Comparison of ENCODE assay signal across 2 cellular contexts in the genomic region with DNA sequence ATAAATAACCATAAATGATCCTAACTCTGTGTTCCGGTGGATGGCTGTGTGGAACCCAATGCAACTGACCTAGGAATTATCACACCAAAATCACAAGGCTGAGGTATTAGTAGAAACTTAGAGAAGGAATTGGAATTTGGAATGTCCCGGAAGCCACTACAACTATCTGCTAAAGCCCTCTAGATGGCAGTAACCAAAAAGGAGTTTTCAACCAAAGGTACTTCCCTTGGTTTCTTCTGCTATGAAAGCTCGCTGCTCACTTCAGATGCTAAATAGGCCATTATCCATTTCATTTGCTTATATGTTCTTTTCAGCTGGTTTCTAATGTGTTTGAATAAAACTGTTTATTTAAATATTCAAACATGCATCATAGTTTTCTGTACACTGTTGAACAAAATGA.
TF ChIP-seq lines count a peak whose summit lies in the region.

No MANE protein-coding gene starts in this region.

TF ChIP-seq in GM23338, 12 proteins besides CTCF, POLR2A, EP300 and RAD21:
- no peak for TF ChIP-seq POLR2AphosphoS5 (IDR thresholded peaks at IDR 0.05; ENCODE audit: low read depth)
- no peak for TF ChIP-seq EZH2 (IDR thresholded peaks at IDR 0.05; ENCODE audit: low read depth, unreplicated experiment)
- no peak for TF ChIP-seq CREB1 (CRISPR knock-in tag; IDR thresholded peaks at IDR 0.05; ENCODE audit: low read depth)
- no peak for TF ChIP-seq STAT1 (IDR thresholded peaks at IDR 0.05; ENCODE audit: unreplicated experiment)
- TF ChIP-seq REST (IDR thresholded peaks at IDR 0.05; ENCODE audit: unreplicated experiment): no peak
- TF ChIP-seq, protein P1, sequence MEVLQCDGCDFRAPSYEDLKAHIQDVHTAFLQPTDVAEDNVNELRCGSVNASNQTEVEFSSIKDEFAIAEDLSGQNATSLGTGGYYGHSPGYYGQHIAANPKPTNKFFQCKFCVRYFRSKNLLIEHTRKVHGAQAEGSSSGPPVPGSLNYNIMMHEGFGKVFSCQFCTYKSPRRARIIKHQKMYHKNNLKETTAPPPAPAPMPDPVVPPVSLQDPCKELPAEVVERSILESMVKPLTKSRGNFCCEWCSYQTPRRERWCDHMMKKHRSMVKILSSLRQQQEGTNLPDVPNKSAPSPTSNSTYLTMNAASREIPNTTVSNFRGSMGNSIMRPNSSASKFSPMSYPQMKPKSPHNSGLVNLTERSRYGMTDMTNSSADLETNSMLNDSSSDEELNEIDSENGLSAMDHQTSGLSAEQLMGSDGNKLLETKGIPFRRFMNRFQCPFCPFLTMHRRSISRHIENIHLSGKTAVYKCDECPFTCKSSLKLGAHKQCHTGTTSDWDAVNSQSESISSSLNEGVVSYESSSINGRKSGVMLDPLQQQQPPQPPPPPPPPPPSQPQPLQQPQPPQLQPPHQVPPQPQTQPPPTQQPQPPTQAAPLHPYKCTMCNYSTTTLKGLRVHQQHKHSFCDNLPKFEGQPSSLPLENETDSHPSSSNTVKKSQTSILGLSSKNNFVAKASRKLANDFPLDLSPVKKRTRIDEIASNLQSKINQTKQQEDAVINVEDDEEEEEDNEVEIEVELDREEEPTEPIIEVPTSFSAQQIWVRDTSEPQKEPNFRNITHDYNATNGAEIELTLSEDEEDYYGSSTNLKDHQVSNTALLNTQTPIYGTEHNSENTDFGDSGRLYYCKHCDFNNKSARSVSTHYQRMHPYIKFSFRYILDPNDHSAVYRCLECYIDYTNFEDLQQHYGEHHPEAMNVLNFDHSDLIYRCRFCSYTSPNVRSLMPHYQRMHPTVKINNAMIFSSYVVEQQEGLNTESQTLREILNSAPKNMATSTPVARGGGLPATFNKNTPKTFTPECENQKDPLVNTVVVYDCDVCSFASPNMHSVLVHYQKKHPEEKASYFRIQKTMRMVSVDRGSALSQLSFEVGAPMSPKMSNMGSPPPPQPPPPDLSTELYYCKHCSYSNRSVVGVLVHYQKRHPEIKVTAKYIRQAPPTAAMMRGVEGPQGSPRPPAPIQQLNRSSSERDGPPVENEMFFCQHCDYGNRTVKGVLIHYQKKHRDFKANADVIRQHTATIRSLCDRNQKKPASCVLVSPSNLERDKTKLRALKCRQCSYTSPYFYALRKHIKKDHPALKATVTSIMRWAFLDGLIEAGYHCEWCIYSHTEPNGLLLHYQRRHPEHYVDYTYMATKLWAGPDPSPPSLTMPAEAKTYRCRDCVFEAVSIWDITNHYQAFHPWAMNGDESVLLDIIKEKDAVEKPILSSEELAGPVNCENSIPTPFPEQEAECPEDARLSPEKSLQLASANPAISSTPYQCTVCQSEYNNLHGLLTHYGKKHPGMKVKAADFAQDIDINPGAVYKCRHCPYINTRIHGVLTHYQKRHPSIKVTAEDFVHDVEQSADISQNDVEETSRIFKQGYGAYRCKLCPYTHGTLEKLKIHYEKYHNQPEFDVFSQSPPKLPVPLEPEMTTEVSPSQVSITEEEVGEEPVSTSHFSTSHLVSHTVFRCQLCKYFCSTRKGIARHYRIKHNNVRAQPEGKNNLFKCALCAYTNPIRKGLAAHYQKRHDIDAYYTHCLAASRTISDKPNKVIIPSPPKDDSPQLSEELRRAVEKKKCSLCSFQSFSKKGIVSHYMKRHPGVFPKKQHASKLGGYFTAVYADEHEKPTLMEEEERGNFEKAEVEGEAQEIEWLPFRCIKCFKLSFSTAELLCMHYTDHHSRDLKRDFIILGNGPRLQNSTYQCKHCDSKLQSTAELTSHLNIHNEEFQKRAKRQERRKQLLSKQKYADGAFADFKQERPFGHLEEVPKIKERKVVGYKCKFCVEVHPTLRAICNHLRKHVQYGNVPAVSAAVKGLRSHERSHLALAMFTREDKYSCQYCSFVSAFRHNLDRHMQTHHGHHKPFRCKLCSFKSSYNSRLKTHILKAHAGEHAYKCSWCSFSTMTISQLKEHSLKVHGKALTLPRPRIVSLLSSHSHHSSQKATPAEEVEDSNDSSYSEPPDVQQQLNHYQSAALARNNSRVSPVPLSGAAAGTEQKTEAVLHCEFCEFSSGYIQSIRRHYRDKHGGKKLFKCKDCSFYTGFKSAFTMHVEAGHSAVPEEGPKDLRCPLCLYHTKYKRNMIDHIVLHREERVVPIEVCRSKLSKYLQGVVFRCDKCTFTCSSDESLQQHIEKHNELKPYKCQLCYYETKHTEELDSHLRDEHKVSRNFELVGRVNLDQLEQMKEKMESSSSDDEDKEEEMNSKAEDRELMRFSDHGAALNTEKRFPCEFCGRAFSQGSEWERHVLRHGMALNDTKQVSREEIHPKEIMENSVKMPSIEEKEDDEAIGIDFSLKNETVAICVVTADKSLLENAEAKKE (CRISPR knock-in tag; IDR thresholded peaks at IDR 0.05): no peak
- no peak for TF ChIP-seq NANOG (IDR thresholded peaks at IDR 0.05; ENCODE audit: borderline replicate concordance)
TF ChIP-seq in GM23338: peak in this region for 0.

TF ChIP-seq in GM12878, 131 proteins besides CTCF, POLR2A, EP300 and RAD21:
- TF ChIP-seq, protein P2, sequence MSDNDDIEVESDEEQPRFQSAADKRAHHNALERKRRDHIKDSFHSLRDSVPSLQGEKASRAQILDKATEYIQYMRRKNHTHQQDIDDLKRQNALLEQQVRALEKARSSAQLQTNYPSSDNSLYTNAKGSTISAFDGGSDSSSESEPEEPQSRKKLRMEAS (IDR thresholded peaks at IDR 0.05; ENCODE audit: low read depth, low read length): no peak
- no peak for TF ChIP-seq ZBTB11 (CRISPR knock-in tag; IDR thresholded peaks at IDR 0.05)
- TF ChIP-seq HDGF (IDR thresholded peaks at IDR 0.05): no peak
- TF ChIP-seq HSF1 (IDR thresholded peaks at IDR 0.05; ENCODE audit: low read depth, low read length): no peak
- no peak for TF ChIP-seq TAF1 (IDR thresholded peaks at IDR 0.05; ENCODE audit: borderline replicate concordance, low read depth, low read length)
- no peak for TF ChIP-seq PML (IDR thresholded peaks at IDR 0.05; ENCODE audit: low read length)
- TF ChIP-seq MEF2B (IDR thresholded peaks at IDR 0.05; ENCODE audit: partially characterized antibody, poor library complexity, severe bottlenecking): no peak
- no peak for TF ChIP-seq FOXK2 (IDR thresholded peaks at IDR 0.05)
- TF ChIP-seq RAD51 (IDR thresholded peaks at IDR 0.05): no peak
TF ChIP-seq in GM12878: peak in this region for 0.
